ENCODE assay signal across 8 cellular contexts in the genomic region with DNA sequence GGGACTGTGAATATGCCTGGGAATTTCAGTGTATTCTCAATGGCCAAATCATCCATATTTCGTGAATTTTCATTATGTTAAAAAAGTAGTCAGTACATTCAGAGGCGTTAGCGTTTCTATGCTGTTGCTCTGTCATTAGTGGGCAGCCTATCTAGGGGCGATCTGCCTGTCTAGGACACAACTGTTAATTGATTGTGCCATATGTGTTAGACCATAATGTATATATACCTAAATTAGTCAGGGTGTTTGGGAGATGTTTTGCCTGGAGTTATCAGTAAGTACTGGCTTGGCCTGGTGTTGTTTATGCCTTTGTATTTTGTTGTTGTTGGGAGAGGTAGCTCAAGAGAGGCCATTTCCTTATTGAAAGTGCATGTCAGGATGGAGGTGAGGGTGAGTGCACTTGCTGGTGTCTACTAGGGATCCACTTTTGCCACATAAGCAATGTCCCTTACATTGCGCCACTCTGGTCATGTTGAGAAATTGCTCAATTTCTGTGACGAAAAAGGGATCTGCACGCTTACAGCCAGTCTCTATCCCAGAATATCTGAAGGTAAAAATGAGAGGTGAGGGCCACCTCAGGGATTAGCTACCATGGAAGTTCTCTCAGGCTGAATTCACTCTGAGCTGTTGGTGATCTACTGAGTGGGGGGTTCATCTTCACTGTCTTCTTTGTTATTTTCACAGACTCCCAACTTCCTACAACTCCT.
DNase-seq lines count a peak whose midpoint lies in the region; ATAC-seq and TF ChIP-seq lines count a peak whose summit lies in the region.

No MANE protein-coding gene starts in this region.

- peak overlapping the region; percentile 84 for H3K27ac ChIP-seq in DOHH2 (ENCODE audit: low read depth, low read length)

- peak; percentile 6 for TF ChIP-seq CTCF in DOHH2 (IDR thresholded peaks at IDR 0.05; ENCODE audit: low read depth, low read length, poor library complexity, severe bottlenecking)
- TF ChIP-seq CTCF in Loucy (conservative IDR thresholded peaks at IDR 0.05; ENCODE audit: low read length): no peak

- H3K4me1 ChIP-seq in DOHH2 (ENCODE audit: control insufficient read depth, low read length) (peaks cover 82% of the 10 kb centered on the region), Loucy (ENCODE audit: insufficient read depth, low read length, poor library complexity, severe bottlenecking) (peaks cover 31% of the 10 kb centered on the region)

- peak overlapping the region; percentile 14 for H3K9ac ChIP-seq in Loucy (ENCODE audit: low read depth, low read length, poor library complexity, severe bottlenecking)

- H3K4me2 ChIP-seq in DOHH2 (ENCODE audit: low read length) (peak overlapping the region; percentile 98), Loucy (ENCODE audit: low read depth, low read length, poor library complexity, severe bottlenecking) (peak overlapping the region; percentile 39)

- H3K27me3 ChIP-seq in DOHH2 (ENCODE audit: control insufficient read depth, low read length): no peaks in the 10 kb centered on the region
- no peaks in the 10 kb centered on the region for H3K27me3 ChIP-seq in Loucy (ENCODE audit: insufficient read depth, low read length, poor library complexity, severe bottlenecking)

- H3K36me3 ChIP-seq in DOHH2 (ENCODE audit: control insufficient read depth, low read length) (no peaks in the 10 kb centered on the region), Loucy (ENCODE audit: insufficient read depth, low read length) (no peaks in the 10 kb centered on the region)

- H3K79me2 ChIP-seq in DOHH2 (ENCODE audit: control insufficient read depth, low read length): no peaks in the 10 kb centered on the region
- H3K79me2 ChIP-seq in Loucy (ENCODE audit: insufficient read depth, low read length): no peaks in the 10 kb centered on the region

- H3K9me2 ChIP-seq in DOHH2 (replicated peaks; ENCODE audit: control insufficient read depth, low read length) (no peaks in the 10 kb centered on the region), Loucy (replicated peaks; ENCODE audit: low read depth, low read length) (no peaks in the 10 kb centered on the region)

- H3K9me3 ChIP-seq in DOHH2 (ENCODE audit: control insufficient read depth, insufficient read depth, low read length) (no peaks in the 10 kb centered on the region), Loucy (ENCODE audit: insufficient read depth, low read depth, low read length) (no peaks in the 10 kb centered on the region)

- H3F3A ChIP-seq in DOHH2 (ENCODE audit: control insufficient read depth, insufficient read depth) (peaks cover 26% of the 10 kb centered on the region), Loucy (ENCODE audit: low read depth) (no peaks in the 10 kb centered on the region)

- peak overlapping the region; percentile 73 for H3K4me3 ChIP-seq in DOHH2 (ENCODE audit: low read length)
- no peak overlapping the region for H3K4me3 ChIP-seq in Loucy (ENCODE audit: low read length, poor library complexity, severe bottlenecking)

- DNase-seq in Right ventricle myocardium superior: no peak
- no peak for DNase-seq in hepatic stellate cell (ENCODE audit: low spot score)
- DNase-seq in T-helper 9 cell: no peak
- no peak for DNase-seq in activated CD8-positive, alpha-beta memory T cell treated with anti-CD3 and anti-CD28 coated beads for 24 hours
- no peak for DNase-seq in NCI-H1048 (lab: John Stamatoyannopoulos, UW)

- ATAC-seq in GM21529 (IDR thresholded peaks at IDR 0.05; ENCODE audit: unreplicated experiment): peak; percentile 31
- peak; percentile 74 for ATAC-seq in Right ventricle myocardium superior (ENCODE audit: poor library complexity)

- peak overlapping the region; percentile 87 for H2AFZ ChIP-seq in Loucy (ENCODE audit: low read length)

- H4K20me1 ChIP-seq in DOHH2 (ENCODE audit: control insufficient read depth, insufficient read depth, low read depth, low read length) (no peaks in the 10 kb centered on the region), Loucy (ENCODE audit: insufficient read depth, low read length, poor library complexity, severe bottlenecking) (no peaks in the 10 kb centered on the region)

- intact Hi-C loops in Right ventricle myocardium superior (cut with DNase I): no loop called here
